In genomic region chr3:188166471-188166870, GRCh38 we compare ENCODE assay signal across 1 cellular context.
TF ChIP-seq lines count a peak whose summit lies in the region.

No MANE protein-coding gene starts in this region.

TF ChIP-seq in HepG2, 621 proteins besides CTCF, POLR2A, EP300 and RAD21:
- TF ChIP-seq CBX5 (CRISPR knock-in tag; IDR thresholded peaks at IDR 0.05; ENCODE audit: borderline replicate concordance) (no peak), REXO4 (CRISPR knock-in tag; IDR thresholded peaks at IDR 0.05; ENCODE audit: borderline replicate concordance) (no peak), SMARCE1 (IDR thresholded peaks at IDR 0.05; ENCODE audit: borderline replicate concordance) (no peak), ZXDC (CRISPR knock-in tag; IDR thresholded peaks at IDR 0.05) (no peak)
- TF ChIP-seq, protein P1, sequence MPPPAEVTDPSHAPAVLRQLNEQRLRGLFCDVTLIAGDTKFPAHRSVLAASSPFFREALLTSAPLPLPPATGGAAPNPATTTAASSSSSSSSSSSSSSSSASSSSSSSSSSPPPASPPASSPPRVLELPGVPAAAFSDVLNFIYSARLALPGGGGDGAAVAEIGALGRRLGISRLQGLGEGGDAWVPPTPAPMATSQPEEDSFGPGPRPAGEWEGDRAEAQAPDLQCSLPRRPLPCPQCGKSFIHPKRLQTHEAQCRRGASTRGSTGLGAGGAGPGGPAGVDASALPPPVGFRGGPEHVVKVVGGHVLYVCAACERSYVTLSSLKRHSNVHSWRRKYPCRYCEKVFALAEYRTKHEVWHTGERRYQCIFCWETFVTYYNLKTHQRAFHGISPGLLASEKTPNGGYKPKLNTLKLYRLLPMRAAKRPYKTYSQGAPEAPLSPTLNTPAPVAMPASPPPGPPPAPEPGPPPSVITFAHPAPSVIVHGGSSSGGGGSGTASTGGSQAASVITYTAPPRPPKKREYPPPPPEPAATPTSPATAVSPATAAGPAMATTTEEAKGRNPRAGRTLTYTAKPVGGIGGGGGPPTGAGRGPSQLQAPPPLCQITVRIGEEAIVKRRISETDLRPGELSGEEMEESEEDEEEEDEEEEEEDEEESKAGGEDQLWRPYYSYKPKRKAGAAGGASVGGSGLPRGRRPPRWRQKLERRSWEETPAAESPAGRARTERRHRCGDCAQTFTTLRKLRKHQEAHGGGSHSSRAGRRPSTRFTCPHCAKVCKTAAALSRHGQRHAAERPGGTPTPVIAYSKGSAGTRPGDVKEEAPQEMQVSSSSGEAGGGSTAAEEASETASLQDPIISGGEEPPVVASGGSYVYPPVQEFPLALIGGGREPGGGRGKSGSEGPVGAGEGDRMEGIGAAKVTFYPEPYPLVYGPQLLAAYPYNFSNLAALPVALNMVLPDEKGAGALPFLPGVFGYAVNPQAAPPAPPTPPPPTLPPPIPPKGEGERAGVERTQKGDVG (CRISPR knock-in tag; IDR thresholded peaks at IDR 0.05; ENCODE audit: borderline replicate concordance) = no peak
TF ChIP-seq in HepG2: peak in this region for 0.
